28 cellular contexts compared by ENCODE assay signal in the genomic region with DNA sequence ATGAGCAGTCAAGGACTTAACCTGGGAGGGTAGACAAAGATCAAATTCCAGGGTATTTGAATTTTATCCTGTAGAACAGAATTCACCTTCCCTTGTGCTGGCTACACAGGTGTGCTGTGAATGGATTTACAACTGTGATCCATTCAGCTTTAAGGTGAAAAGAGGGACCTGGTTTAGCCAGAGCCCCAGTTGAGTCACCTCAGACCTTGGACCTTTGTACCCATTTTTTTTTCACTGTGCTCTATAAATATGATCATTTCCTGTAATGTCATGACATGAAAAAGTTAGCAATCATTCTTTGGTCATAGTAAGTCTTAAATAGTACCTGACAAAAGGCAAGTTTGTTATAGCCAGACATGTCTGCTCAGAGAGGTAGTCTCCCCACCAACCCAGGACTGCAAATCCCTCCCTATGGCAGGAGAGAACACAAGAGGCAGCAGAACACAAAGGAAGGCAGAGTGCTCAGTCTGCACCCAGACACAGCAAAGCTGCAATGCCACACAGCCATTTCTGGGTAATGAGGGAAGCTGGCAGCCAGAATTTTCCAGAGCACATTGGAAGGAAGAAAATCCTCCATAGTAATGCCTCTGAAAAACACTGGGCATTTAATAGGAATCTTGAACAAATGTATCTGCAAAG.
DNase-seq lines count a peak whose midpoint lies in the region; ATAC-seq and TF ChIP-seq lines count a peak whose summit lies in the region.
"Had no signal": no experiment of that assay in that cellular context is flagged by ENCODE, and none has a peak within 500 bp of the region (broad histone marks: within the 10 kb centered on the region; RNA-seq: fewer than 3 reads in every experiment).

No MANE protein-coding gene starts in this region.

- no peaks in the 10 kb centered on the region for H3K9me3 Mint-ChIP-seq in WTC11
- H3K9me3 Mint-ChIP-seq: activated CD4-positive, alpha-beta memory T cell treated with anti-CD3 and anti-CD28 coated beads, Interleukin-2, amount 10 ng/mL, durations not matched to agents 7 days and 5 days; activated naive CD8-positive, alpha-beta T cell treated with anti-CD3 and anti-CD28 coated beads, Interleukin-2, amount 50 U/mL, for 24 hours had no signal

- H3K9ac ChIP-seq in HCT116 (ENCODE audit: low read length), result no peak overlapping the region
- H3K9ac ChIP-seq: BLaER1 treated with 17β-estradiol and CSF1 and Interleukin-3, amounts not matched to agents 10 nM and 100 nM had no signal

- H3K9me3 ChIP-seq in HCT116 (ENCODE audit: control insufficient read depth in 1 of 2, insufficient read depth in 1 of 2, low read depth in 1 of 2, low read length in 2 of 2), result no peaks in the 10 kb centered on the region
- no peaks in the 10 kb centered on the region for H3K9me3 ChIP-seq in neuron (ENCODE audit: low read length)
- H3K9me3 ChIP-seq in upper lobe of left lung, result no peaks in the 10 kb centered on the region
- no peaks in the 10 kb centered on the region for H3K9me3 ChIP-seq in left lung
- H3K9me3 ChIP-seq: BLaER1 treated with 17β-estradiol and CSF1 and Interleukin-3, amounts not matched to agents 10 nM and 100 nM; Caco-2; gastrocnemius medialis; MG63; SJCRH30; spleen; testis; vagina had no signal

- POLR2A ChIA-PET in HCT116 (lab: Charles Lee) (no interaction called here), WTC11 (lab: Charles Lee) (interaction anchor here (0.6 to 0.7 kb wide), 2 partner anchors 85 to 443 kb away, joined by 3 read pairs; no protein-coding TSS in a partner anchor)

- H4K20me1 ChIP-seq in HCT116 (ENCODE audit: insufficient read depth), result no peaks in the 10 kb centered on the region
- H4K20me1 ChIP-seq: BLaER1 treated with 17β-estradiol and CSF1 and Interleukin-3, amounts not matched to agents 10 nM and 100 nM had no signal

- no peak overlapping the region for H3K4me2 ChIP-seq in HCT116 (ENCODE audit: low read length)
- H3K4me2 ChIP-seq: BLaER1 treated with 17β-estradiol and CSF1 and Interleukin-3, amounts not matched to agents 10 nM and 100 nM had no signal

- H3K4me3 ChIP-seq in HCT116 (replicated peaks in 1 of 2; ENCODE audit: low read depth in 1 of 2, low read length in 2 of 2) (no peak overlapping the region), neuron (ENCODE audit: low read length) (no peak overlapping the region), upper lobe of left lung (no peak overlapping the region), left lung (no peak overlapping the region)
- H3K4me3 ChIP-seq: BLaER1 treated with 17β-estradiol and CSF1 and Interleukin-3, amounts not matched to agents 10 nM and 100 nM; gastrocnemius medialis; K562; MG63; SJCRH30; spleen; testis; vagina had no signal

- no peak for TF ChIP-seq POLR2A in HCT116 (IDR thresholded peaks at IDR 0.05; ENCODE audit: borderline replicate concordance, extremely low read depth, insufficient read depth, insufficient read length)
- TF ChIP-seq POLR2A in upper lobe of left lung (IDR thresholded peaks at IDR 0.05), result no peak

- no TSS peak for BruUV-seq in HCT116 (replicated peaks; lab: Mats Ljungman, UMichigan)

- no peaks in the 10 kb centered on the region for H3K36me3 ChIP-seq in HCT116 (ENCODE audit: control insufficient read depth in 1 of 2, insufficient read depth in 2 of 2, low read length in 2 of 2)
- no peaks in the 10 kb centered on the region for H3K36me3 ChIP-seq in neuron (ENCODE audit: insufficient read depth, low read length)
- no peaks in the 10 kb centered on the region for H3K36me3 ChIP-seq in upper lobe of left lung
- no peaks in the 10 kb centered on the region for H3K36me3 ChIP-seq in left lung
- H3K36me3 ChIP-seq: BLaER1 treated with 17β-estradiol and CSF1 and Interleukin-3, amounts not matched to agents 10 nM and 100 nM; gastrocnemius medialis; MG63; SJCRH30; spleen; vagina had no signal

- TF ChIP-seq CTCF in HCT116 (IDR thresholded peaks at IDR 0.05 in 2 of 3, conservative IDR thresholded peaks at IDR 0.05 in 1 of 3; ENCODE audit: borderline replicate concordance in 1 of 3, insufficient read depth in 1 of 3, low read depth in 2 of 3, low read length in 2 of 3) (no peak), WTC11 (IDR thresholded peaks at IDR 0.05) (no peak), upper lobe of left lung (IDR thresholded peaks at IDR 0.05) (no peak), left lung (IDR thresholded peaks at IDR 0.05) (no peak)

- no peak for TF ChIP-seq RAD21 in HCT116 (IDR thresholded peaks at IDR 0.05; ENCODE audit: low read depth)

- RAD21 ChIA-PET in HCT116 (lab: Charles Lee; ENCODE audit: low non-redundant PET in 1 of 2, low total read pairs in 2 of 2, uncharacterized antibody in 2 of 2, unreplicated experiment in 2 of 2), result no interaction called here

- H3K4me1 ChIP-seq in HCT116 (ENCODE audit: control insufficient read depth in 1 of 2, insufficient read depth in 2 of 2, low read length in 2 of 2) (peaks cover 0 to 8% of the 10 kb centered on the region in 2 experiments; a peak in 1 of 4 replicates), neuron (ENCODE audit: insufficient read depth, low read length) (peaks cover 38% of the 10 kb centered on the region), upper lobe of left lung (no peaks in the 10 kb centered on the region), left lung (no peaks in the 10 kb centered on the region)
- H3K4me1 ChIP-seq: BLaER1 treated with 17β-estradiol and CSF1 and Interleukin-3, amounts not matched to agents 10 nM and 100 nM; Caco-2; gastrocnemius medialis; spleen had no signal

- CTCF ChIA-PET in HCT116 (lab: Charles Lee), result no interaction called here
- CTCF ChIA-PET in WTC11 (lab: Charles Lee), result interaction anchor here (0.8 kb wide), 1 partner anchor 35 kb away, joined by 3 read pairs; no protein-coding TSS in a partner anchor

- peak overlapping the region; percentile 84; the same call in 1 of the 2 replicates for H3K27ac Mint-ChIP-seq in WTC11
- H3K27ac Mint-ChIP-seq: activated CD4-positive, alpha-beta memory T cell treated with anti-CD3 and anti-CD28 coated beads, Interleukin-2, amount 10 ng/mL, durations not matched to agents 7 days and 5 days; activated naive CD8-positive, alpha-beta T cell treated with anti-CD3 and anti-CD28 coated beads, Interleukin-2, amount 50 U/mL, for 24 hours had no signal

- H3K9me2 ChIP-seq in HCT116 (ENCODE audit: insufficient read depth), result peaks cover 3% of the 10 kb centered on the region; the same call in 1 of the 2 replicates

- H3K4me1 Mint-ChIP-seq in WTC11, result peaks cover 43% of the 10 kb centered on the region
- H3K4me1 Mint-ChIP-seq: activated CD4-positive, alpha-beta memory T cell treated with anti-CD3 and anti-CD28 coated beads, Interleukin-2, amount 10 ng/mL, durations not matched to agents 7 days and 5 days; activated naive CD8-positive, alpha-beta T cell treated with anti-CD3 and anti-CD28 coated beads, Interleukin-2, amount 50 U/mL, for 24 hours had no signal

- TF ChIP-seq EP300 in upper lobe of left lung (IDR thresholded peaks at IDR 0.05), result no peak

- no peaks in the 10 kb centered on the region for H3K36me3 Mint-ChIP-seq in WTC11

- H2AFZ ChIP-seq in HCT116 (ENCODE audit: low read depth, low read length, poor library complexity, severe bottlenecking) (peak overlapping the region; percentile 3), neuron (ENCODE audit: low read depth, low read length) (peak overlapping the region; percentile 37)

- H3K27ac ChIP-seq in HCT116 (ENCODE audit: low read depth, low read length) (no peak overlapping the region), upper lobe of left lung (no peak overlapping the region), left lung (no peak overlapping the region)
- H3K27ac ChIP-seq: BLaER1 treated with 17β-estradiol and CSF1 and Interleukin-3, amounts not matched to agents 10 nM and 100 nM; gastrocnemius medialis; SJCRH30; spleen; testis; vagina had no signal

- DNase-seq in HCT116 (ENCODE audit: low read depth, low spot score) (no peak), WTC11 (ENCODE audit: low spot score) (no peak), iPS-NIHi7 (ENCODE audit: extremely low spot score) (peak; percentile 20), upper lobe of left lung (no peak), H4 (ENCODE audit: low spot score) (no peak), NCI-H526 treated with DMSO at 0.1 percent for 48 hours (lab: John Stamatoyannopoulos, UW) (no peak), left lung (no peak)
- DNase-seq: activated CD4-positive, alpha-beta memory T cell treated with anti-CD3 and anti-CD28 coated beads, Interleukin-2, amount 10 ng/mL, durations not matched to agents 7 days and 5 days; activated naive CD8-positive, alpha-beta T cell treated with anti-CD3 and anti-CD28 coated beads, Interleukin-2, amount 50 U/mL, for 24 hours; Caco-2; gastrocnemius medialis; hypothalamus; MG63; NCI-H1417; NCI-H2107; NCI-H524; retina; SJCRH30; spleen; stimulated activated CD4-positive, alpha-beta T cell treated with anti-CD3 and anti-CD28 coated beads, Interleukin-4, amount 100 ng/mL, for 1 hour; stimulated activated naive CD4-positive, alpha-beta T cell; T-helper 1 cell; testis had no signal

- intact Hi-C loops in HCT116 (cut with micrococcal nuclease), result no loop called here
- intact Hi-C loops in left lung (cut with DNase I), result no loop called here

- no peaks in the 10 kb centered on the region for H3K79me2 ChIP-seq in HCT116 (ENCODE audit: insufficient read depth, low read length)

- H3K27me3 Mint-ChIP-seq in WTC11 (ENCODE audit: low read depth), result no peaks in the 10 kb centered on the region
- H3K27me3 Mint-ChIP-seq: activated CD4-positive, alpha-beta memory T cell treated with anti-CD3 and anti-CD28 coated beads, Interleukin-2, amount 10 ng/mL, durations not matched to agents 7 days and 5 days; activated naive CD8-positive, alpha-beta T cell treated with anti-CD3 and anti-CD28 coated beads, Interleukin-2, amount 50 U/mL, for 24 hours had no signal

- peak; percentile 61; the same call in 1 of the 2 replicates for ATAC-seq in HCT116
- ATAC-seq in WTC11, result peak; percentile 86
- no peak for ATAC-seq in upper lobe of left lung (ENCODE audit: low FRiP score in 2 of 2)
- no peak for ATAC-seq in left lung
- ATAC-seq: activated CD4-positive, CD25-positive, alpha-beta regulatory T cell treated with anti-CD3 and anti-CD28 coated beads, Interleukin-2, amount 50 U/mL, for 24 hours; activated naive CD8-positive, alpha-beta T cell treated with anti-CD3 and anti-CD28 coated beads, Interleukin-2, amount 50 U/mL, for 24 hours; gastrocnemius medialis; K562 had no signal

- H3K4me3 Mint-ChIP-seq in WTC11, result no peak overlapping the region
- H3K4me3 Mint-ChIP-seq: activated CD4-positive, alpha-beta memory T cell treated with anti-CD3 and anti-CD28 coated beads, Interleukin-2, amount 10 ng/mL, durations not matched to agents 7 days and 5 days; activated naive CD8-positive, alpha-beta T cell treated with anti-CD3 and anti-CD28 coated beads, Interleukin-2, amount 50 U/mL, for 24 hours had no signal

- H3K27me3 ChIP-seq in HCT116 (ENCODE audit: insufficient read depth, low read length), result no peaks in the 10 kb centered on the region
- H3K27me3 ChIP-seq in neuron (ENCODE audit: insufficient read depth, low read length), result no peaks in the 10 kb centered on the region
- no peaks in the 10 kb centered on the region for H3K27me3 ChIP-seq in upper lobe of left lung
- no peaks in the 10 kb centered on the region for H3K27me3 ChIP-seq in left lung
- H3K27me3 ChIP-seq: BLaER1 treated with 17β-estradiol and CSF1 and Interleukin-3, amounts not matched to agents 10 nM and 100 nM; gastrocnemius medialis; MG63; SJCRH30; spleen; testis; vagina had no signal

TF ChIP-seq in WTC11, 78 proteins besides CTCF, POLR2A, EP300 and RAD21 (continues in another document):
- no peak for TF ChIP-seq SOX15 (CRISPR knock-in tag; IDR thresholded peaks at IDR 0.05)
- TF ChIP-seq GTF2I (CRISPR knock-in tag; conservative IDR thresholded peaks at IDR 0.05), result no peak

Comparison
In these comparisons a context has a peak if more than half of its experiments do, and no peak if none do; other contexts are left out.
1. ATAC-seq: peak in HCT116 (single experiment) and WTC11 (single experiment); none in upper lobe of left lung (0 of 2) and left lung (single experiment).